In genomic region chr11:123438191-123438627, GRCh38 we compare ENCODE assay signal across 12 cellular contexts. TPM values are rescaled to one million over a fixed set of nuclear protein-coding genes. Genes with fewer than 3 reads are reported as not detected.
DNase-seq lines count a peak whose midpoint lies in the region; ATAC-seq and TF ChIP-seq lines count a peak whose summit lies in the region.
"Had no signal": no experiment of that assay in that cellular context is flagged by ENCODE, and none has a peak within 500 bp of the region (broad histone marks: within the 10 kb centered on the region; RNA-seq: fewer than 3 reads in every experiment).

No MANE protein-coding gene starts in this region.

- peak; percentile 43 for ATAC-seq in activated CD8-positive, alpha-beta T cell treated with anti-CD3 and anti-CD28 coated beads, Interleukin-2, amount 10 ng/mL, durations not matched to agents 7 days and 5 days
- ATAC-seq in naive thymus-derived CD4-positive, alpha-beta T cell: no peak
- no peak for ATAC-seq in lower lobe of right lung
- ATAC-seq: right lobe of liver had no signal

- peak overlapping the region; percentile 60 for H3K27ac Mint-ChIP-seq in activated CD8-positive, alpha-beta T cell treated with anti-CD3 and anti-CD28 coated beads, Interleukin-2, amount 10 ng/mL, durations not matched to agents 7 days and 5 days
- peak overlapping the region in 2 of 9 donors; percentile 69 to 89 for H3K27ac Mint-ChIP-seq in naive thymus-derived CD4-positive, alpha-beta T cell

- H3K4me3 ChIP-seq in BLaER1 (no peak overlapping the region), HAP-1 (no peak overlapping the region), lower lobe of right lung (no peak overlapping the region)
- no peak overlapping the region for H3K4me3 ChIP-seq in naive thymus-derived CD4-positive, alpha-beta T cell (ENCODE audit: low read length)
- H3K4me3 ChIP-seq: right lobe of liver had no signal

- in situ Hi-C loops in HAP-1 (cut with MboI; ENCODE audit: low sequenced_read_pairs): loop anchor here (25.0 kb wide), 1 partner anchor 1199 kb away; no protein-coding TSS in a partner anchor

- CTCF ChIA-PET in activated CD8-positive, alpha-beta T cell treated with anti-CD3 and anti-CD28 coated beads, Interleukin-2, amount 10 ng/mL, durations not matched to agents 7 days and 5 days (lab: Charles Lee): interaction anchor here (0.9 to 9.9 kb wide), 9 partner anchors 10 to 177 kb away, joined by 3 to 128 read pairs (median 5); no protein-coding TSS in a partner anchor
- CTCF ChIA-PET in naive thymus-derived CD4-positive, alpha-beta T cell (lab: Charles Lee): interaction anchor here (4.5 kb wide), 1 partner anchor 30 kb away, joined by 20 read pairs; no protein-coding TSS in a partner anchor

- H3K27me3 ChIP-seq in BLaER1 (no peaks in the 10 kb centered on the region), HAP-1 (ENCODE audit: low read depth) (no peaks in the 10 kb centered on the region), lower lobe of right lung (ENCODE audit: low read depth) (no peaks in the 10 kb centered on the region)
- H3K27me3 ChIP-seq in naive thymus-derived CD4-positive, alpha-beta T cell (ENCODE audit: control insufficient read depth in 2 of 2, insufficient read depth in 2 of 2, low read length in 2 of 2): no peaks in the 10 kb centered on the region
- H3K27me3 ChIP-seq: right lobe of liver had no signal

- H3K4me3 Mint-ChIP-seq in activated CD8-positive, alpha-beta T cell treated with anti-CD3 and anti-CD28 coated beads, Interleukin-2, amount 10 ng/mL, durations not matched to agents 7 days and 5 days: peak overlapping the region; percentile 1
- H3K4me3 Mint-ChIP-seq in naive thymus-derived CD4-positive, alpha-beta T cell: peak overlapping the region in 2 of 10 donors; percentile 3 to 69

- no peak for TF ChIP-seq CTCF in lower lobe of right lung (IDR thresholded peaks at IDR 0.05)

- H3K36me3 Mint-ChIP-seq in activated CD8-positive, alpha-beta T cell treated with anti-CD3 and anti-CD28 coated beads, Interleukin-2, amount 10 ng/mL, durations not matched to agents 7 days and 5 days (ENCODE audit: low read depth): peaks cover 56% of the 10 kb centered on the region
- H3K36me3 Mint-ChIP-seq in naive thymus-derived CD4-positive, alpha-beta T cell: peaks cover 0 to 62% (median 6%) of the 10 kb centered on the region in 5 donors

- H3K27ac ChIP-seq in BLaER1 (no peak overlapping the region), lower lobe of right lung (no peak overlapping the region)
- no peak overlapping the region for H3K27ac ChIP-seq in naive thymus-derived CD4-positive, alpha-beta T cell (ENCODE audit: low read depth, low read length)
- H3K27ac ChIP-seq: right lobe of liver had no signal

- H3K4me1 ChIP-seq in BLaER1 (peaks cover 37% of the 10 kb centered on the region), HAP-1 (peaks cover 44% of the 10 kb centered on the region), lower lobe of right lung (peaks cover 4% of the 10 kb centered on the region)
- H3K4me1 ChIP-seq in naive thymus-derived CD4-positive, alpha-beta T cell (ENCODE audit: control insufficient read depth in 2 of 2, insufficient read depth in 2 of 2, low read length in 2 of 2): no peaks in the 10 kb centered on the region
- H3K4me1 ChIP-seq: right lobe of liver had no signal

- H3K27me3 Mint-ChIP-seq in activated CD8-positive, alpha-beta T cell treated with anti-CD3 and anti-CD28 coated beads, Interleukin-2, amount 10 ng/mL, durations not matched to agents 7 days and 5 days (ENCODE audit: low read depth): no peaks in the 10 kb centered on the region
- H3K27me3 Mint-ChIP-seq in naive thymus-derived CD4-positive, alpha-beta T cell: no peaks in the 10 kb centered on the region
- H3K27me3 Mint-ChIP-seq: CD4-positive, CD25-positive, alpha-beta regulatory T cell had no signal

- H3K36me3 ChIP-seq in BLaER1 (peaks cover 52% of the 10 kb centered on the region), HAP-1 (replicated peaks) (peaks cover 17% of the 10 kb centered on the region), lower lobe of right lung (no peaks in the 10 kb centered on the region)
- H3K36me3 ChIP-seq in naive thymus-derived CD4-positive, alpha-beta T cell (ENCODE audit: control insufficient read depth in 2 of 3, insufficient read depth in 3 of 3, low read length in 3 of 3): no peaks in the 10 kb centered on the region
- H3K36me3 ChIP-seq: right lobe of liver had no signal

- DNase-seq in HAP-1 (ENCODE audit: low spot score in 2 of 2) (peak; percentile 70 to 85), kidney tubule cell (ENCODE audit: low spot score) (peak; percentile 37), COR-L47 (lab: John Stamatoyannopoulos, UW) (no peak), lower lobe of right lung (no peak), DMS153 (lab: John Stamatoyannopoulos, UW) (no peak)
- no peak for DNase-seq in activated CD8-positive, alpha-beta T cell treated with anti-CD3 and anti-CD28 coated beads, Interleukin-2, amount 10 ng/mL, durations not matched to agents 7 days and 5 days
- no peak for DNase-seq in naive thymus-derived CD4-positive, alpha-beta T cell
- DNase-seq: kidney glomerular epithelial cell, NCI-H1092, right lobe of liver had no signal

- H3K9me3 Mint-ChIP-seq in activated CD8-positive, alpha-beta T cell treated with anti-CD3 and anti-CD28 coated beads, Interleukin-2, amount 10 ng/mL, durations not matched to agents 7 days and 5 days (ENCODE audit: insufficient read depth): peaks cover 3% of the 10 kb centered on the region
- peaks cover 0 to 4% (median 0%) of the 10 kb centered on the region in 11 donors for H3K9me3 Mint-ChIP-seq in naive thymus-derived CD4-positive, alpha-beta T cell

- 0 out of 2 replicates have a peak overlapping the region, but pooled peaks have one; percentile 41 for H3K4me2 ChIP-seq in BLaER1

- no peak overlapping the region for H3K9ac ChIP-seq in BLaER1

- H4K20me1 ChIP-seq in BLaER1: peaks cover 34% of the 10 kb centered on the region

- POLR2A ChIA-PET in activated CD8-positive, alpha-beta T cell treated with anti-CD3 and anti-CD28 coated beads, Interleukin-2, amount 10 ng/mL, durations not matched to agents 7 days and 5 days (lab: Charles Lee): interaction anchor here (0.9 to 1.4 kb wide), 3 partner anchors 14 to 376 kb away, joined by 3 to 4 read pairs (median 3); partner anchors contain the start of gene HSPA8
- POLR2A ChIA-PET in naive thymus-derived CD4-positive, alpha-beta T cell (lab: Charles Lee): no interaction called here

- H3K4me1 Mint-ChIP-seq in activated CD8-positive, alpha-beta T cell treated with anti-CD3 and anti-CD28 coated beads, Interleukin-2, amount 10 ng/mL, durations not matched to agents 7 days and 5 days (ENCODE audit: low read depth): peaks cover 91% of the 10 kb centered on the region
- H3K4me1 Mint-ChIP-seq in naive thymus-derived CD4-positive, alpha-beta T cell: peaks cover 0 to 88% (median 13%) of the 10 kb centered on the region in 7 donors

- intact Hi-C loops in naive thymus-derived CD4-positive, alpha-beta T cell (cut with micrococcal nuclease): loop anchor here in 1 of 2 donors (10.0 kb wide), 1 partner anchor 373 kb away; the partner anchor contains the start of gene HSPA8
- intact Hi-C loops in lower lobe of right lung (cut with DNase I): no loop called here

- peaks cover 10% of the 10 kb centered on the region for H3K9me3 ChIP-seq in BLaER1
- 0 out of 2 replicates have a peak, but pooled peaks cover 3% of the 10 kb centered on the region for H3K9me3 ChIP-seq in HAP-1
- H3K9me3 ChIP-seq in naive thymus-derived CD4-positive, alpha-beta T cell (ENCODE audit: control insufficient read depth in 2 of 3, low read length in 3 of 3): no peaks in the 10 kb centered on the region
- no peaks in the 10 kb centered on the region for H3K9me3 ChIP-seq in lower lobe of right lung
- H3K9me3 ChIP-seq: right lobe of liver had no signal

RNA-seq across cellular contexts. Expression of gene GRAMD1B, which starts 8.1 kb away (rescaled TPM):
- total RNA-seq in activated CD8-positive, alpha-beta T cell treated with anti-CD3 and anti-CD28 coated beads, Interleukin-2, amount 10 ng/mL, durations not matched to agents 7 days and 5 days: 10 to 100 TPM; 22.8 to 26.0 TPM
- 10 to 100 TPM in 4 of 5 experiments, 1 to 10 TPM in 1; 9.7 to 88.9 (median 14.0) TPM for total RNA-seq in naive thymus-derived CD4-positive, alpha-beta T cell
- 1 to 10 TPM; 1.7 to 2.3 TPM for polyA plus RNA-seq in naive thymus-derived CD4-positive, alpha-beta T cell
- 9.9 TPM for total RNA-seq in lower lobe of right lung

Comparison
In these comparisons a context has a peak if more than half of its experiments do, and no peak if none do; other contexts are left out.
1. DNase-seq: peak in HAP-1 (2 of 2) and kidney tubule cell (single experiment); none in activated CD8-positive, alpha-beta T cell treated with anti-CD3 and anti-CD28 coated beads, Interleukin-2, amount 10 ng/mL, durations not matched to agents 7 days and 5 days (single experiment), naive thymus-derived CD4-positive, alpha-beta T cell (0 of 9), COR-L47 (single experiment), lower lobe of right lung (single experiment) and DMS153 (single experiment).